Comparison of ENCODE assay signal across 15 cellular contexts in the genomic region with DNA sequence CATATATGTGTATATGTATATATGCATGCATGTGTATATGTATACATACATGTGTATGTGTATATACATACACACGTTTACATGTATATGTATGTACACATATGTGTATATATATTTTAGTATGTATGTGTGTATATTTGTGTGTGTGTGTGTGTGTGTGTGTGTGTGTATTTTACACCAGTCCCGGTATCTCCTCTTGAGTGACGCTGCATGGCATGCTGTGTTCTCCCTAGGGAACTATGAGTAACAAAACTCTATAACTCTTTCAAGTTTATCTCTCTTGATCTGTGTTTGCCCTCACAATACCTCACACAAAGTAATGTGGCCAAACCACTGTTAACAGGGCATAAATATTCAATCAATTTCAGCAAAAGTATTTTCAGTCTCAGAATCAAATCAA. TPM values are rescaled to one million over a fixed set of nuclear protein-coding genes. Genes with fewer than 3 reads are reported as not detected.
"Had no signal": no experiment of that assay in that cellular context is flagged by ENCODE, and none has a peak within 500 bp of the region (broad histone marks: within the 10 kb centered on the region; RNA-seq: fewer than 3 reads in every experiment).

No MANE protein-coding gene starts in this region.

RNA-seq across cellular contexts. Expression of gene GRM5, which starts 19.2 kb away (rescaled TPM):
- total RNA-seq: left colon; left lobe of liver; left ventricle myocardium inferior; left ventricle myocardium superior; liver; lower leg skin; lung microvascular endothelial cell; mononuclear cell; mucosa of descending colon; myocyte; naive thymus-derived CD4-positive, alpha-beta T cell had no signal
- polyA plus RNA-seq: hepatocyte; immature natural killer cell; keratinocyte; liver; mammary epithelial cell; naive thymus-derived CD4-positive, alpha-beta T cell had no signal
